ENCODE assay signal across 17 cellular contexts in the genomic region with DNA sequence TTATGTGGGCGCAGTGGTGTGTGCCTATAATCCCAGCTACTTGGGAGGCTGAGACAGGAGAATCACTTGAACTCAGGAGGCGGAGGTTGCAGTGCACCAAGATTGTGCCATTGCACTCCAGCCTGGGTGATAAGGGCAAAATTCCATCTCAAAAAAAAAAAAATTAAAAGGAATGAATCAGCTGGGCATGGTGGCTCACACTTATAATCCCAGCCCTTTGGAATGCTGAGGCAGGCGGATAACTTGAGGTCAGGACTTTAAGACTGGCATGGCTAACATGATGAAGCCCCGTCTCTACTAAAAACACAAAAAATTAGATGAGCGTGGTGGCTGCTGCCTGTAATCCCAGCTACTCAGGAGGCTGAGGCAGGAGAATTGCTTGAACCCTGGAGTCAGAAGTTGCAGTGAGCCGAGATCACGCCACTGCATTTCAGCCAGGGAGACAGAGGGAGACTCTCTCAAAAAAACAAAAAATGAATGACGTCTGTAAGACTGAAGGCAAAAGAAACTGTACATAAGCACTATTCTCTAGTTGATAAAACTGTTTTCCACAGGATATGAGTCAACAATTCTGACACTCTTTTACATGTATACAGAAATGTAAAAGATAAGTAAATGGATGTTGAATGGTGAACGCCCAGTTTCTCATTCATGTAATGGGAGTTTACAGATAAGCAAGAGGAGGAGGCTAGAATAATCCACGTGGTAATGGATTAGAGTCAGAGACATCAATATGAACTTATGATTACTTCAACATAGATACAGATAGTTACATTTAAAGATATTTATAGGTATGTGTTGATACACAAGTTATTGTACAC. TPM values are rescaled to one million over a fixed set of nuclear protein-coding genes. Genes with fewer than 3 reads are reported as not detected.
DNase-seq lines count a peak whose midpoint lies in the region; ATAC-seq and TF ChIP-seq lines count a peak whose summit lies in the region.
"Had no signal": no experiment of that assay in that cellular context is flagged by ENCODE, and none has a peak within 500 bp of the region (broad histone marks: within the 10 kb centered on the region; RNA-seq: fewer than 3 reads in every experiment).

No MANE protein-coding gene starts in this region.

- H3K27me3 ChIP-seq in upper lobe of right lung = no peaks in the 10 kb centered on the region

- no peak overlapping the region for H3K4me3 ChIP-seq in upper lobe of right lung
- H3K4me3 ChIP-seq: lower lobe of right lung had no signal

- CTCF ChIA-PET in activated CD4-positive, alpha-beta memory T cell treated with anti-CD3 and anti-CD28 coated beads for 36 hours (lab: Charles Lee) = no interaction called here

- ATAC-seq in stimulated activated naive CD8-positive, alpha-beta T cell treated with anti-CD3 and anti-CD28 coated beads, Interleukin-15, amount 100 ng/mL, for 72 hours = peak; percentile 82
- ATAC-seq in upper lobe of right lung = no peak
- ATAC-seq: lower lobe of right lung; stimulated activated memory B cell treated with anti-CD40 and anti-IgM and Interleukin-4, amounts not matched to agents 10 μg/mL and 1 μg/mL and 100 μg/mL, for 72 hours had no signal

- peak overlapping the region; percentile 94 for H3K27ac Mint-ChIP-seq in activated CD4-positive, alpha-beta memory T cell treated with anti-CD3 and anti-CD28 coated beads for 36 hours
- H3K27ac Mint-ChIP-seq in stimulated activated naive CD8-positive, alpha-beta T cell treated with anti-CD3 and anti-CD28 coated beads, Interleukin-15, amount 100 ng/mL, for 72 hours = peak overlapping the region; percentile 48 to 79

- no peaks in the 10 kb centered on the region for H3K27me3 Mint-ChIP-seq in activated CD4-positive, alpha-beta memory T cell treated with anti-CD3 and anti-CD28 coated beads for 36 hours
- no peaks in the 10 kb centered on the region for H3K27me3 Mint-ChIP-seq in stimulated activated naive CD8-positive, alpha-beta T cell treated with anti-CD3 and anti-CD28 coated beads, Interleukin-15, amount 100 ng/mL, for 72 hours
- H3K27me3 Mint-ChIP-seq: stimulated activated memory B cell treated with anti-CD40 and anti-IgM and Interleukin-4, amounts not matched to agents 10 μg/mL and 1 μg/mL and 100 μg/mL, for 72 hours had no signal

- TF ChIP-seq POLR2A in erythroblast (IDR thresholded peaks at IDR 0.05; ENCODE audit: low read length) = no peak

- intact Hi-C loops in activated CD4-positive, alpha-beta memory T cell treated with anti-CD3 and anti-CD28 coated beads for 36 hours (cut with micrococcal nuclease) = loop anchor here (1.0 to 10.0 kb wide), 5 partner anchors 22 to 822 kb away; a partner anchor contains a TSS
- intact Hi-C loops in upper lobe of right lung (cut with DNase I) = no loop called here

- H3K4me1 ChIP-seq in upper lobe of right lung = no peaks in the 10 kb centered on the region

- peak; percentile 10 for DNase-seq in stimulated activated CD4-positive, alpha-beta T cell treated with anti-CD3 and anti-CD28 coated beads, Interleukin-15, amount 100 ng/mL, for 24 hours
- DNase-seq in stimulated activated CD4-positive, alpha-beta T cell treated with anti-CD3 and anti-CD28 coated beads, Interleukin-2, amount 100 ng/mL, for 24 hours = no peak
- peak; percentile 43 for DNase-seq in activated CD4-positive, alpha-beta memory T cell treated with anti-CD3 and anti-CD28 coated beads for 36 hours
- DNase-seq in erythroblast (lab: John Stamatoyannopoulos, UW) = peak; percentile 86 to 93
- no peak for DNase-seq in stimulated activated naive CD8-positive, alpha-beta T cell treated with anti-CD3 and anti-CD28 coated beads, Interleukin-15, amount 100 ng/mL, for 72 hours
- no peak for DNase-seq in NCI-H524 treated with DMSO at 0.1 percent for 48 hours (lab: John Stamatoyannopoulos, UW)
- no peak for DNase-seq in stimulated activated naive CD4-positive, alpha-beta T cell (lab: John Stamatoyannopoulos, UW)
- DNase-seq in upper lobe of right lung = no peak
- DNase-seq: amniotic stem cell; effector memory CD4-positive, alpha-beta T cell; hypothalamus; lower lobe of right lung; NCI-H2227 treated with DMSO at 0.1 percent for 48 hours; Right ventricle myocardium superior had no signal

- H3K36me3 ChIP-seq in upper lobe of right lung = peaks cover 24% of the 10 kb centered on the region

- peak overlapping the region; percentile 26 for H3K4me3 Mint-ChIP-seq in activated CD4-positive, alpha-beta memory T cell treated with anti-CD3 and anti-CD28 coated beads for 36 hours
- peak overlapping the region; percentile 2 to 38 for H3K4me3 Mint-ChIP-seq in stimulated activated naive CD8-positive, alpha-beta T cell treated with anti-CD3 and anti-CD28 coated beads, Interleukin-15, amount 100 ng/mL, for 72 hours
- H3K4me3 Mint-ChIP-seq: stimulated activated memory B cell treated with anti-CD40 and anti-IgM and Interleukin-4, amounts not matched to agents 10 μg/mL and 1 μg/mL and 100 μg/mL, for 72 hours had no signal

- POLR2A ChIA-PET in activated CD4-positive, alpha-beta memory T cell treated with anti-CD3 and anti-CD28 coated beads for 36 hours (lab: Charles Lee) = no interaction called here

- peaks cover 67% of the 10 kb centered on the region for H3K4me1 Mint-ChIP-seq in activated CD4-positive, alpha-beta memory T cell treated with anti-CD3 and anti-CD28 coated beads for 36 hours (ENCODE audit: low read depth)
- peaks cover 72% of the 10 kb centered on the region for H3K4me1 Mint-ChIP-seq in stimulated activated naive CD8-positive, alpha-beta T cell treated with anti-CD3 and anti-CD28 coated beads, Interleukin-15, amount 100 ng/mL, for 72 hours

- no peak overlapping the region for H3K27ac ChIP-seq in upper lobe of right lung
- H3K27ac ChIP-seq: lower lobe of right lung had no signal

- no peak for TF ChIP-seq CTCF in upper lobe of right lung (IDR thresholded peaks at IDR 0.05)

- no peaks in the 10 kb centered on the region for H3K9me3 Mint-ChIP-seq in activated CD4-positive, alpha-beta memory T cell treated with anti-CD3 and anti-CD28 coated beads for 36 hours
- H3K9me3 Mint-ChIP-seq in stimulated activated naive CD8-positive, alpha-beta T cell treated with anti-CD3 and anti-CD28 coated beads, Interleukin-15, amount 100 ng/mL, for 72 hours = no peaks in the 10 kb centered on the region
- H3K9me3 Mint-ChIP-seq: stimulated activated memory B cell treated with anti-CD40 and anti-IgM and Interleukin-4, amounts not matched to agents 10 μg/mL and 1 μg/mL and 100 μg/mL, for 72 hours had no signal

- H3K36me3 Mint-ChIP-seq in activated CD4-positive, alpha-beta memory T cell treated with anti-CD3 and anti-CD28 coated beads for 36 hours = peaks cover 61% of the 10 kb centered on the region

- H3K9me3 ChIP-seq in upper lobe of right lung = no peaks in the 10 kb centered on the region
- H3K9me3 ChIP-seq: lower lobe of right lung had no signal

RNA-seq across cellular contexts. Expression of a gene that starts 22.2 kb away (rescaled TPM):
- 10 to 100 TPM; 32.6 to 33.5 TPM for total RNA-seq in activated CD4-positive, alpha-beta memory T cell treated with anti-CD3 and anti-CD28 coated beads for 36 hours
- total RNA-seq in upper lobe of right lung = 24.0 TPM

RNA-seq across cellular contexts. Expression of a gene that starts 35.5 kb away (rescaled TPM):
- 1 to 10 TPM; 5.5 to 5.9 TPM for total RNA-seq in activated CD4-positive, alpha-beta memory T cell treated with anti-CD3 and anti-CD28 coated beads for 36 hours
- total RNA-seq in upper lobe of right lung = 1.7 TPM
- total RNA-seq: G401, osteoblast, Right ventricle myocardium superior had no signal

Comparison
In these comparisons a context has a peak if more than half of its experiments do, and no peak if none do; other contexts are left out.
1. DNase-seq: peak in stimulated activated CD4-positive, alpha-beta T cell treated with anti-CD3 and anti-CD28 coated beads, Interleukin-15, amount 100 ng/mL, for 24 hours (single experiment), activated CD4-positive, alpha-beta memory T cell treated with anti-CD3 and anti-CD28 coated beads for 36 hours (single experiment) and erythroblast (2 of 2); none in stimulated activated CD4-positive, alpha-beta T cell treated with anti-CD3 and anti-CD28 coated beads, Interleukin-2, amount 100 ng/mL, for 24 hours (0 of 2), stimulated activated naive CD8-positive, alpha-beta T cell treated with anti-CD3 and anti-CD28 coated beads, Interleukin-15, amount 100 ng/mL, for 72 hours (0 of 2), NCI-H524 treated with DMSO at 0.1 percent for 48 hours (single experiment), stimulated activated naive CD4-positive, alpha-beta T cell (0 of 6) and upper lobe of right lung (single experiment).